Comparison of ENCODE assay signal across 7 cellular contexts in genomic region chr3:131042271-131042985, GRCh38. TPM values are rescaled to one million over a fixed set of nuclear protein-coding genes. Genes with fewer than 3 reads are reported as not detected.
DNase-seq lines count a peak whose midpoint lies in the region; ATAC-seq, FAIRE-seq and TF ChIP-seq lines count a peak whose summit lies in the region.
"Not testable (repeated sequence)": the region's sequence is repeated elsewhere in the genome, so short reads cannot be mapped to it uniquely, and the experiment has no call there.

No MANE protein-coding gene starts in this region.

- CTCF ChIA-PET in GM12878 (lab: Yijun Ruan, JAX): interaction anchor here (1.2 to 1.5 kb wide), 3 partner anchors 9 to 1137 kb away, joined by 3 read pairs; no protein-coding TSS in a partner anchor

- H3K36me3 Mint-ChIP-seq in activated T-helper 2 cell treated with anti-CD3 and anti-CD28 coated beads, Interferon-gamma antibody, Interleukin-2, Interleukin-4, amounts not matched to agents 10 μg/mL and 5 μg/mL and 100 μg/mL, durations not matched to agents 14 hours and 24 hours and 36 hours (ENCODE audit: low read depth): peaks cover 21% of the 10 kb centered on the region
- H3K36me3 Mint-ChIP-seq in naive thymus-derived CD8-positive, alpha-beta T cell: peaks cover 2 to 56% (median 53%) of the 10 kb centered on the region in 3 donors

- TF ChIP-seq POLR2A in GM12878 (IDR thresholded peaks at IDR 0.05; ENCODE audit: low read depth, low read length): not testable (repeated sequence)

- H3K79me2 ChIP-seq in KMS-11 (ENCODE audit: insufficient read depth, low read depth); GM12878 (ENCODE audit: control insufficient read depth, insufficient read depth, low read length): not testable (repeated sequence)

- peaks cover 21% of the 10 kb centered on the region for H3K27me3 Mint-ChIP-seq in activated T-helper 2 cell treated with anti-CD3 and anti-CD28 coated beads, Interferon-gamma antibody, Interleukin-2, Interleukin-4, amounts not matched to agents 10 μg/mL and 5 μg/mL and 100 μg/mL, durations not matched to agents 14 hours and 24 hours and 36 hours (ENCODE audit: low read depth)
- not testable (repeated sequence) for H3K27me3 Mint-ChIP-seq in naive thymus-derived CD8-positive, alpha-beta T cell

- not testable (repeated sequence) for TF ChIP-seq EP300 in GM12878 (IDR thresholded peaks at IDR 0.05; ENCODE audit: borderline replicate concordance in 1 of 2, control insufficient read depth in 1 of 2, low read depth in 2 of 2, low read length in 2 of 2)

- TF ChIP-seq RAD21 in GM12878 (IDR thresholded peaks at IDR 0.05; ENCODE audit: insufficient read depth, low read depth, low read length): not testable (repeated sequence)

- in situ Hi-C loops in GM12878 (cut with MboI): not testable (repeated sequence)

- DNase-seq in COLO668 (lab: John Stamatoyannopoulos, UW; ENCODE audit: unreplicated experiment) (peak; percentile 2), T-helper 1 cell (peak in 3 of 5 donors; percentile 6 to 75 (median 7))
- DNase-seq in activated CD4-positive, alpha-beta T cell treated with anti-CD3 and anti-CD28 coated beads, Interleukin-2, amount 50 U/mL, for 1 hour: peak; percentile 20
- peak; percentile 35 for DNase-seq in activated T-helper 2 cell treated with anti-CD3 and anti-CD28 coated beads, Interferon-gamma antibody, Interleukin-2, Interleukin-4, amounts not matched to agents 10 μg/mL and 5 μg/mL and 100 μg/mL, durations not matched to agents 14 hours and 24 hours and 36 hours (ENCODE audit: low spot score)
- not testable (repeated sequence) for DNase-seq in GM12878 (ENCODE audit: low read depth, low spot score)
- DNase-seq in naive thymus-derived CD8-positive, alpha-beta T cell: peak in 7 of 10 donors; percentile 10 to 73 (median 42)

- H3K4me2 ChIP-seq in KMS-11 (peak overlapping the region; percentile 74), GM12878 (ENCODE audit: control insufficient read depth, insufficient read depth) (0 out of 2 replicates have a peak overlapping the region, but pooled peaks have one; percentile 17)

- H3K9me3 ChIP-seq in GM12878 (replicated peaks; ENCODE audit: control insufficient read depth, insufficient read depth, low read length): not testable (repeated sequence)

- not testable (repeated sequence) for ATAC-seq in GM12878
- peak; percentile 81 to 82 for ATAC-seq in naive thymus-derived CD8-positive, alpha-beta T cell

- not testable (repeated sequence) for FAIRE-seq in GM12878 (lab: Jason Lieb, UNC)

- peak overlapping the region; percentile 33; the same call in 1 of the 2 replicates for H3K9ac ChIP-seq in KMS-11
- not testable (repeated sequence) for H3K9ac ChIP-seq in GM12878 (ENCODE audit: control insufficient read depth, insufficient read depth, low read length)

- intact Hi-C loops in activated T-helper 2 cell treated with anti-CD3 and anti-CD28 coated beads, Interferon-gamma antibody, Interleukin-2, Interleukin-4, amounts not matched to agents 10 μg/mL and 5 μg/mL and 100 μg/mL, durations not matched to agents 14 hours and 24 hours and 36 hours (cut with micrococcal nuclease); GM12878 (cut with micrococcal nuclease; ENCODE audit: unreplicated experiment): not testable (repeated sequence)

- H3K4me1 Mint-ChIP-seq in activated T-helper 2 cell treated with anti-CD3 and anti-CD28 coated beads, Interferon-gamma antibody, Interleukin-2, Interleukin-4, amounts not matched to agents 10 μg/mL and 5 μg/mL and 100 μg/mL, durations not matched to agents 14 hours and 24 hours and 36 hours (ENCODE audit: low read depth): peaks cover 17% of the 10 kb centered on the region
- H3K4me1 Mint-ChIP-seq in naive thymus-derived CD8-positive, alpha-beta T cell: peaks cover 6 to 32% (median 29%) of the 10 kb centered on the region in 4 donors

- H3K4me1 ChIP-seq in KMS-11 (ENCODE audit: low read depth, poor library complexity, severe bottlenecking): peaks cover 50% of the 10 kb centered on the region
- not testable (repeated sequence) for H3K4me1 ChIP-seq in GM12878 (ENCODE audit: control insufficient read depth, insufficient read depth, low read length)

- SMC1A ChIA-PET in GM12878 (lab: Charles Lee; ENCODE audit: uncharacterized antibody, unreplicated experiment): interaction anchor here (1.5 kb wide), 1 partner anchor 10 kb away, joined by 3 read pairs; no protein-coding TSS in a partner anchor

- TF ChIP-seq CTCF in KMS-11 (conservative IDR thresholded peaks at IDR 0.05; ENCODE audit: low read depth, low read length); GM12878 (IDR thresholded peaks at IDR 0.05 in 2 of 3, conservative IDR thresholded peaks at IDR 0.05 in 1 of 3; ENCODE audit: control insufficient read depth in 2 of 3, extremely low read depth in 1 of 3, insufficient read depth in 1 of 3, low read depth in 3 of 3, low read length in 3 of 3): not testable (repeated sequence)

- not testable (repeated sequence) for H3K36me3 ChIP-seq in KMS-11 (ENCODE audit: insufficient read depth); GM12878 (ENCODE audit: control insufficient read depth in 2 of 2, insufficient read depth in 2 of 2, low read length in 1 of 2)

- H3K27ac Mint-ChIP-seq in activated T-helper 2 cell treated with anti-CD3 and anti-CD28 coated beads, Interferon-gamma antibody, Interleukin-2, Interleukin-4, amounts not matched to agents 10 μg/mL and 5 μg/mL and 100 μg/mL, durations not matched to agents 14 hours and 24 hours and 36 hours: not testable (repeated sequence)
- H3K27ac Mint-ChIP-seq in naive thymus-derived CD8-positive, alpha-beta T cell: peak overlapping the region; percentile 55 to 90 (median 82)

- peak overlapping the region; percentile 16; the same call in 1 of the 2 replicates for H3K27ac ChIP-seq in KMS-11
- not testable (repeated sequence) for H3K27ac ChIP-seq in GM12878 (ENCODE audit: control insufficient read depth, insufficient read depth)

- peak overlapping the region; percentile 83 for H2AFZ ChIP-seq in KMS-11 (ENCODE audit: low read depth)
- not testable (repeated sequence) for H2AFZ ChIP-seq in GM12878 (ENCODE audit: control insufficient read depth, low read depth, low read length)

- not testable (repeated sequence) for H3K4me3 ChIP-seq in KMS-11 (IDR thresholded peaks at IDR 0.05; ENCODE audit: insufficient read depth, low read depth, low read length); GM12878

- RAD21 ChIA-PET in GM12878 (lab: Charles Lee; ENCODE audit: unreplicated experiment): not testable (repeated sequence)

- not testable (repeated sequence) for H3K4me3 Mint-ChIP-seq in activated T-helper 2 cell treated with anti-CD3 and anti-CD28 coated beads, Interferon-gamma antibody, Interleukin-2, Interleukin-4, amounts not matched to agents 10 μg/mL and 5 μg/mL and 100 μg/mL, durations not matched to agents 14 hours and 24 hours and 36 hours (ENCODE audit: low read depth)
- peak overlapping the region in 9 of 10 donors; percentile 8 to 64 (median 60) for H3K4me3 Mint-ChIP-seq in naive thymus-derived CD8-positive, alpha-beta T cell

- POLR2A ChIA-PET in GM12878 (lab: Charles Lee): interaction anchor here (0.7 kb wide), 1 partner anchor 18 kb away, joined by 3 read pairs; no protein-coding TSS in a partner anchor
- POLR2A ChIA-PET in naive thymus-derived CD8-positive, alpha-beta T cell (lab: Charles Lee): interaction anchor here (0.7 to 1.5 kb wide), 2 partner anchors 14 to 16 kb away, joined by 3 to 7 read pairs; partner anchors contain the start of genes ASTE1 and NEK11

- not testable (repeated sequence) for BruUV-seq in GM12878 (replicated peaks; lab: Mats Ljungman, UMichigan)

- WGBS in GM12878 (ENCODE audit: insufficient coverage, insufficient replicate concordance, low lambda C conversion rate, missing lambda C conversion rate): 47% methylated on average over 10 of the region's 10 CpGs

- not testable (repeated sequence) for H3K27me3 ChIP-seq in KMS-11 (ENCODE audit: insufficient read depth, low read depth); GM12878 (replicated peaks in 1 of 2; ENCODE audit: control insufficient read depth in 2 of 2, insufficient read depth in 2 of 2, low read length in 1 of 2)

- not testable (repeated sequence) for H4K20me1 ChIP-seq in KMS-11 (ENCODE audit: insufficient read depth); GM12878 (ENCODE audit: control insufficient read depth, insufficient read depth)

- H3K9me3 Mint-ChIP-seq in activated T-helper 2 cell treated with anti-CD3 and anti-CD28 coated beads, Interferon-gamma antibody, Interleukin-2, Interleukin-4, amounts not matched to agents 10 μg/mL and 5 μg/mL and 100 μg/mL, durations not matched to agents 14 hours and 24 hours and 36 hours: peaks cover 34% of the 10 kb centered on the region
- peaks cover 12 to 72% (median 39%) of the 10 kb centered on the region in 9 donors for H3K9me3 Mint-ChIP-seq in naive thymus-derived CD8-positive, alpha-beta T cell

RNA-seq across cellular contexts. Expression of gene NEK11, which starts 15.8 kb away (rescaled TPM):
- total RNA-seq in activated T-helper 2 cell treated with anti-CD3 and anti-CD28 coated beads, Interferon-gamma antibody, Interleukin-2, Interleukin-4, amounts not matched to agents 10 μg/mL and 5 μg/mL and 100 μg/mL, durations not matched to agents 14 hours and 24 hours and 36 hours: 1.1 and 1.2 TPM in 2 replicates
- 4.6 and 5.0 TPM in 2 replicates for total RNA-seq in GM12878 (2013; cell fraction: nucleolus; rRNA removed)
- total RNA-seq in GM12878 (2014; rRNA removed) (0.22 and 0.23 TPM in 2 replicates), GM12878 (2014; rRNA removed; fragmentation: Illumina TruSeq; extraction: Trizol) (0.18 and 0.94 TPM in 2 replicates), GM12878 (2021) (0.51 and 0.74 TPM in 2 replicates)
- not detected for polyA plus RNA-seq in GM12878 (2011; ENCODE audit: low read depth)
- polyA plus RNA-seq in GM12878 (2011; rRNA removed) (0.43 and 0.76 TPM in 2 replicates), GM12878 (2014; fragmentation: Illumina TruSeq; extraction: Trizol) (0.22 and 0.25 TPM in 2 replicates), GM12878 (2014; fragmentation: Nextera tagmentation; extraction: Ambion mirVana) (under 1 TPM; 0.05 to 0.10 TPM), GM12878 (2014; rRNA removed) (0.20 and 0.54 TPM in 2 replicates), GM12878 (2016; fragmentation: Nextera tagmentation; extraction: Ambion mirVana) (under 1 TPM in 1 of 2 experiments, not detected in 1; 0.36 TPM)
- 0.08 and 0.10 TPM in 2 replicates for polyA plus RNA-seq in GM12878 (2011; cell fraction: cytosol; rRNA removed)
- 0.63 and 0.76 TPM in 2 replicates for polyA plus RNA-seq in GM12878 (2011; cell fraction: nucleus; rRNA removed)
- polyA plus RNA-seq in GM12878 (2012): 0.35 TPM in 2 replicates
- 0.80 and 1.0 TPM in 2 replicates for polyA minus RNA-seq in GM12878 (2011; rRNA and poly(A)+ RNA removed)
- not detected in 2 replicates for polyA minus RNA-seq in GM12878 (2011; cell fraction: cytosol; rRNA and poly(A)+ RNA removed)
- polyA minus RNA-seq in GM12878 (2011; cell fraction: nucleus; rRNA and poly(A)+ RNA removed): 1.2 and 1.9 TPM in 2 replicates
- total RNA-seq in naive thymus-derived CD8-positive, alpha-beta T cell: 1 to 10 TPM; 5.2 to 5.7 TPM
- 1 to 10 TPM in 2 of 3 donors, under 1 TPM in 1; 0.82 to 2.3 (median 1.2) TPM for polyA plus RNA-seq in naive thymus-derived CD8-positive, alpha-beta T cell

RNA-seq across cellular contexts. Expression of gene ASTE1, which starts 15.8 kb away (rescaled TPM):
- total RNA-seq in activated T-helper 2 cell treated with anti-CD3 and anti-CD28 coated beads, Interferon-gamma antibody, Interleukin-2, Interleukin-4, amounts not matched to agents 10 μg/mL and 5 μg/mL and 100 μg/mL, durations not matched to agents 14 hours and 24 hours and 36 hours: 7.4 and 8.0 TPM in 2 replicates
- total RNA-seq in GM12878 (2013; cell fraction: nucleolus; rRNA removed): 22.2 and 23.1 TPM in 2 replicates
- total RNA-seq in GM12878 (2014; rRNA removed) (7.3 and 7.7 TPM in 2 replicates), GM12878 (2014; rRNA removed; fragmentation: Illumina TruSeq; extraction: Trizol) (7.0 and 8.8 TPM in 2 replicates), GM12878 (2021) (6.0 and 6.1 TPM in 2 replicates)
- 4.0 TPM for polyA plus RNA-seq in GM12878 (2011; ENCODE audit: low read depth)
- polyA plus RNA-seq in GM12878 (2011; rRNA removed) (8.4 and 11.3 TPM in 2 replicates), GM12878 (2014; fragmentation: Illumina TruSeq; extraction: Trizol) (8.2 and 9.3 TPM in 2 replicates), GM12878 (2014; fragmentation: Nextera tagmentation; extraction: Ambion mirVana) (10 to 100 TPM in 1 of 2 experiments, 1 to 10 TPM in 1; 8.2 to 12.0 TPM), GM12878 (2014; rRNA removed) (4.1 and 5.1 TPM in 2 replicates), GM12878 (2016; fragmentation: Nextera tagmentation; extraction: Ambion mirVana) (10 to 100 TPM in 1 of 2 experiments, 1 to 10 TPM in 1; 7.5 to 10.5 TPM)
- 4.6 and 5.1 TPM in 2 replicates for polyA plus RNA-seq in GM12878 (2011; cell fraction: cytosol; rRNA removed)
- 7.0 and 7.4 TPM in 2 replicates for polyA plus RNA-seq in GM12878 (2011; cell fraction: nucleus; rRNA removed)
- polyA plus RNA-seq in GM12878 (2012): 3.7 and 3.9 TPM in 2 replicates
- polyA minus RNA-seq in GM12878 (2011; rRNA and poly(A)+ RNA removed): 16.7 and 22.3 TPM in 2 replicates
- 2.4 and 4.6 TPM in 2 replicates for polyA minus RNA-seq in GM12878 (2011; cell fraction: cytosol; rRNA and poly(A)+ RNA removed)
- 26.2 and 32.9 TPM in 2 replicates for polyA minus RNA-seq in GM12878 (2011; cell fraction: nucleus; rRNA and poly(A)+ RNA removed)
- 10 to 100 TPM; 26.0 to 30.8 TPM for total RNA-seq in naive thymus-derived CD8-positive, alpha-beta T cell
- polyA plus RNA-seq in naive thymus-derived CD8-positive, alpha-beta T cell: 10 to 100 TPM; 16.3 to 25.4 (median 22.8) TPM
